Comparison of ENCODE assay signal across 7 cellular contexts in genomic region chr10:69958232-69958902, GRCh38.
A peak's percentile ranks its signal among the peaks of the same experiment; 100 is the strongest.
DNase-seq lines count a peak whose midpoint lies in the region; TF ChIP-seq lines count a peak whose summit lies in the region.

No MANE protein-coding gene starts in this region.

- POLR2A ChIA-PET in activated CD4-positive, alpha-beta T cell treated with anti-CD3 and anti-CD28 coated beads, Interleukin-2, amount 10 ng/mL, durations not matched to agents 7 days and 5 days (lab: Charles Lee): no interaction called here

- H3K9me2 ChIP-seq in GM23248 (ENCODE audit: insufficient read depth): no peaks in the 10 kb centered on the region

- H3K4me3 Mint-ChIP-seq in activated CD4-positive, alpha-beta T cell treated with anti-CD3 and anti-CD28 coated beads, Interleukin-2, amount 10 ng/mL, durations not matched to agents 7 days and 5 days: no peak overlapping the region

- H3K9me3 Mint-ChIP-seq in activated CD4-positive, alpha-beta T cell treated with anti-CD3 and anti-CD28 coated beads, Interleukin-2, amount 10 ng/mL, durations not matched to agents 7 days and 5 days: no peaks in the 10 kb centered on the region

- no peaks in the 10 kb centered on the region for H3K36me3 ChIP-seq in GM23248 (ENCODE audit: low read depth)
- H3K36me3 ChIP-seq in smooth muscle cell (ENCODE audit: low read depth): no peaks in the 10 kb centered on the region

- in situ Hi-C loops in GM23248 (cut with MboI): no loop called here

- H3F3A ChIP-seq in GM23248 (ENCODE audit: insufficient read depth) (no peaks in the 10 kb centered on the region), smooth muscle cell (ENCODE audit: low read depth) (no peaks in the 10 kb centered on the region)

- WGBS in GM23248 (ENCODE audit: low coverage in 1 of 2, low lambda C conversion rate in 2 of 2, missing lambda C conversion rate in 2 of 2), 2 experiments: 92 to 95% methylated on average over 1 of the region's 1 CpG
- 50% methylated on average over 1 of the region's 1 CpG for WGBS in smooth muscle cell (ENCODE audit: low lambda C conversion rate)

- no peak overlapping the region for H3K4me3 ChIP-seq in GM23248
- no peak overlapping the region for H3K4me3 ChIP-seq in smooth muscle cell

- no peak overlapping the region for H3K27ac Mint-ChIP-seq in activated CD4-positive, alpha-beta T cell treated with anti-CD3 and anti-CD28 coated beads, Interleukin-2, amount 10 ng/mL, durations not matched to agents 7 days and 5 days

- H3K27ac ChIP-seq in GM23248 (no peak overlapping the region), smooth muscle cell (ENCODE audit: low read depth) (no peak overlapping the region)

- no peak overlapping the region for H2AFZ ChIP-seq in GM23248
- no peak overlapping the region for H2AFZ ChIP-seq in smooth muscle cell (ENCODE audit: low read depth)

- H3K27me3 Mint-ChIP-seq in activated CD4-positive, alpha-beta T cell treated with anti-CD3 and anti-CD28 coated beads, Interleukin-2, amount 10 ng/mL, durations not matched to agents 7 days and 5 days: peaks cover 9% of the 10 kb centered on the region

- TF ChIP-seq CTCF in smooth muscle cell (IDR thresholded peaks at IDR 0.05; ENCODE audit: borderline replicate concordance, insufficient read depth, poor library complexity, severe bottlenecking): peak; percentile 65

- no peaks in the 10 kb centered on the region for H3K27me3 ChIP-seq in GM23248 (replicated peaks; ENCODE audit: insufficient read depth)
- H3K27me3 ChIP-seq in smooth muscle cell (ENCODE audit: low read depth): peaks cover 6% of the 10 kb centered on the region

- DNase-seq in EH (ENCODE audit: low read depth) (peak; percentile 65), GM23248 (peak; percentile 66), NCI-H2029 (lab: John Stamatoyannopoulos, UW) (peak; percentile 5), cardiac septum (ENCODE audit: low spot score) (peak; percentile 63), smooth muscle cell (lab: John Stamatoyannopoulos, UW; ENCODE audit: unreplicated experiment) (no peak), NCI-H524 treated with DMSO at 0.1 percent for 48 hours (lab: John Stamatoyannopoulos, UW) (no peak)
- DNase-seq in activated CD4-positive, alpha-beta T cell treated with anti-CD3 and anti-CD28 coated beads, Interleukin-2, amount 10 ng/mL, durations not matched to agents 7 days and 5 days: peak; percentile 41

- no peaks in the 10 kb centered on the region for H3K4me1 Mint-ChIP-seq in activated CD4-positive, alpha-beta T cell treated with anti-CD3 and anti-CD28 coated beads, Interleukin-2, amount 10 ng/mL, durations not matched to agents 7 days and 5 days

- H3K79me2 ChIP-seq in GM23248 (ENCODE audit: insufficient read depth): no peaks in the 10 kb centered on the region
- no peaks in the 10 kb centered on the region for H3K79me2 ChIP-seq in smooth muscle cell (ENCODE audit: low read depth)

- intact Hi-C loops in cardiac septum (cut with DNase I): no loop called here

- H3K4me1 ChIP-seq in GM23248 (ENCODE audit: insufficient read depth): no peaks in the 10 kb centered on the region
- H3K4me1 ChIP-seq in smooth muscle cell (ENCODE audit: low read depth): peaks cover 6% of the 10 kb centered on the region

- no peaks in the 10 kb centered on the region for H3K36me3 Mint-ChIP-seq in activated CD4-positive, alpha-beta T cell treated with anti-CD3 and anti-CD28 coated beads, Interleukin-2, amount 10 ng/mL, durations not matched to agents 7 days and 5 days (ENCODE audit: low read depth)

- no peak overlapping the region for H3K4me2 ChIP-seq in GM23248 (ENCODE audit: unreplicated experiment)
- H3K4me2 ChIP-seq in smooth muscle cell: no peak overlapping the region

- H3K9me3 ChIP-seq in GM23248 (ENCODE audit: low read depth) (no peaks in the 10 kb centered on the region), smooth muscle cell (replicated peaks; ENCODE audit: low read depth) (no peaks in the 10 kb centered on the region)

- no peaks in the 10 kb centered on the region for H4K20me1 ChIP-seq in GM23248 (ENCODE audit: insufficient read depth)
- H4K20me1 ChIP-seq in smooth muscle cell (ENCODE audit: low read depth): no peaks in the 10 kb centered on the region

- no peak overlapping the region for H3K9ac ChIP-seq in GM23248
- no peak overlapping the region for H3K9ac ChIP-seq in smooth muscle cell (ENCODE audit: low read depth)

- CTCF ChIA-PET in activated CD4-positive, alpha-beta T cell treated with anti-CD3 and anti-CD28 coated beads, Interleukin-2, amount 10 ng/mL, durations not matched to agents 7 days and 5 days (lab: Charles Lee): interaction anchor here (1.0 to 2.6 kb wide), 7 partner anchors 16 to 172 kb away, joined by 3 to 11 read pairs (median 3); no protein-coding TSS in a partner anchor

Comparison
In these comparisons a context has a peak if more than half of its experiments do, and no peak if none do; other contexts are left out.
1. DNase-seq: peak in EH (single experiment), GM23248 (single experiment), NCI-H2029 (single experiment), activated CD4-positive, alpha-beta T cell treated with anti-CD3 and anti-CD28 coated beads, Interleukin-2, amount 10 ng/mL, durations not matched to agents 7 days and 5 days (single experiment) and cardiac septum (single experiment); none in smooth muscle cell (single experiment) and NCI-H524 treated with DMSO at 0.1 percent for 48 hours (single experiment).